In genomic region chrX:18410038-18410437, GRCh38 we compare ENCODE assay signal across 11 cellular contexts. TPM values are rescaled to one million over a fixed set of nuclear protein-coding genes. Genes with fewer than 3 reads are reported as not detected.
DNase-seq lines count a peak whose midpoint lies in the region; ATAC-seq and TF ChIP-seq lines count a peak whose summit lies in the region.
"Had no signal": no experiment of that assay in that cellular context is flagged by ENCODE, and none has a peak within 500 bp of the region (broad histone marks: within the 10 kb centered on the region; RNA-seq: fewer than 3 reads in every experiment).

No MANE protein-coding gene starts in this region.

- peaks cover 10% of the 10 kb centered on the region for H3K9me3 Mint-ChIP-seq in neural progenitor cell
- H3K9me3 Mint-ChIP-seq: activated T-helper 2 cell treated with anti-CD3 and anti-CD28 coated beads, Interferon-gamma antibody, Interleukin-2, Interleukin-4, amounts not matched to agents 10 μg/mL and 5 μg/mL and 100 μg/mL, durations not matched to agents 14 hours and 24 hours and 36 hours had no signal

- H4K20me1 ChIP-seq in neural progenitor cell (ENCODE audit: low read depth) = no peaks in the 10 kb centered on the region

- no peak overlapping the region for H3K27ac ChIP-seq in neural progenitor cell
- H3K27ac ChIP-seq: upper lobe of left lung had no signal

- H3K27me3 Mint-ChIP-seq in neural progenitor cell (ENCODE audit: insufficient read depth, low read depth) = peaks cover 2% of the 10 kb centered on the region

- no peaks in the 10 kb centered on the region for H3K27me3 ChIP-seq in neural progenitor cell
- H3K27me3 ChIP-seq: upper lobe of left lung had no signal

- H3K4me1 Mint-ChIP-seq in neural progenitor cell = no peaks in the 10 kb centered on the region

- H3K79me2 ChIP-seq in neural progenitor cell (ENCODE audit: low read depth) = no peaks in the 10 kb centered on the region

- H3F3A ChIP-seq in neural progenitor cell (ENCODE audit: low read depth) = no peaks in the 10 kb centered on the region

- DNase-seq in DMS 273 (lab: John Stamatoyannopoulos, UW; ENCODE audit: unreplicated experiment) = peak; percentile 64
- no peak for DNase-seq in DMS 273 treated with DMSO at 0.1 percent for 48 hours (lab: John Stamatoyannopoulos, UW)
- DNase-seq in NCI-H460 (ENCODE audit: extremely low read depth, low read depth) = peak; percentile 44
- peak; percentile 43 to 55 for DNase-seq in dermis microvascular lymphatic vessel endothelial cell (ENCODE audit: low read depth in 2 of 2)
- DNase-seq in neural progenitor cell (ENCODE audit: low spot score) = peak; percentile 15
- no peak for DNase-seq in SHP77 (lab: John Stamatoyannopoulos, UW)
- DNase-seq: 8988T had no signal

- peak; percentile 47 for TF ChIP-seq CTCF in neural progenitor cell (IDR thresholded peaks at IDR 0.05)

- no peak overlapping the region for H2AFZ ChIP-seq in neural progenitor cell (replicated peaks)

- H3K27ac Mint-ChIP-seq in neural progenitor cell = no peak overlapping the region
- H3K27ac Mint-ChIP-seq: activated T-helper 2 cell treated with anti-CD3 and anti-CD28 coated beads, Interferon-gamma antibody, Interleukin-2, Interleukin-4, amounts not matched to agents 10 μg/mL and 5 μg/mL and 100 μg/mL, durations not matched to agents 14 hours and 24 hours and 36 hours had no signal

- no peaks in the 10 kb centered on the region for H3K4me1 ChIP-seq in neural progenitor cell
- H3K4me1 ChIP-seq: upper lobe of left lung had no signal

- H3K36me3 ChIP-seq in neural progenitor cell = no peaks in the 10 kb centered on the region
- H3K36me3 ChIP-seq: upper lobe of left lung had no signal

- no peak overlapping the region for H3K9ac ChIP-seq in neural progenitor cell

- H3K9me3 ChIP-seq in neural progenitor cell (ENCODE audit: low read depth) = no peaks in the 10 kb centered on the region
- H3K9me3 ChIP-seq: upper lobe of left lung had no signal

- no peak for ATAC-seq in HG03432 (IDR thresholded peaks at IDR 0.05; ENCODE audit: unreplicated experiment)
- no peak for ATAC-seq in GM21515 (IDR thresholded peaks at IDR 0.05; ENCODE audit: unreplicated experiment)

- H3K4me3 ChIP-seq in neural progenitor cell = no peak overlapping the region
- H3K4me3 ChIP-seq: upper lobe of left lung had no signal

- no peaks in the 10 kb centered on the region for H3K36me3 Mint-ChIP-seq in neural progenitor cell

- no peak overlapping the region for H3K4me2 ChIP-seq in neural progenitor cell

- no peak overlapping the region for H3K4me3 Mint-ChIP-seq in neural progenitor cell

RNA-seq across cellular contexts. Expression of gene CDKL5, which starts 15.4 kb away (rescaled TPM):
- total RNA-seq in NCI-H460 (2014; rRNA removed; shearing (Covaris generic)) = 4.6 and 6.3 TPM in 2 replicates
- polyA plus RNA-seq in NCI-H460 (2014; cell fraction: nucleus; rRNA removed) = 0.73 and 1.3 TPM in 2 replicates
- total RNA-seq in dermis microvascular lymphatic vessel endothelial cell (3.1 and 5.1 TPM in 2 replicates), neural progenitor cell (ENCODE audit: low replicate concordance) (6.8 and 8.6 TPM in 2 replicates)

RNA-seq across cellular contexts. Expression of gene SCML2, which starts 55.5 kb away (rescaled TPM):
- total RNA-seq in NCI-H460 (2014; rRNA removed; shearing (Covaris generic)) = 12.9 and 16.8 TPM in 2 replicates
- 24.2 and 30.5 TPM in 2 replicates for polyA plus RNA-seq in NCI-H460 (2014; cell fraction: nucleus; rRNA removed)
- 1.6 and 2.7 TPM in 2 replicates for total RNA-seq in dermis microvascular lymphatic vessel endothelial cell
- total RNA-seq in neural progenitor cell (ENCODE audit: low replicate concordance) = 27.8 and 36.8 TPM in 2 replicates

Comparison
In these comparisons a context has a peak if more than half of its experiments do, and no peak if none do; other contexts are left out.
1. DNase-seq: peak in DMS 273 (single experiment), NCI-H460 (single experiment), dermis microvascular lymphatic vessel endothelial cell (2 of 2) and neural progenitor cell (single experiment); none in DMS 273 treated with DMSO at 0.1 percent for 48 hours (single experiment) and SHP77 (0 of 2).